ENCODE assay signal across 1 cellular context in genomic region chr3:39088456-39088855, GRCh38.
TF ChIP-seq lines count a peak whose summit lies in the region.

No MANE protein-coding gene starts in this region.

TF ChIP-seq in IMR-90, 13 proteins besides CTCF, POLR2A, EP300 and RAD21 (continued from another document):
- TF ChIP-seq ELK1 (IDR thresholded peaks at IDR 0.05; ENCODE audit: borderline replicate concordance, low read depth, low read length) (no peak), FOS (IDR thresholded peaks at IDR 0.05; ENCODE audit: low read depth, low read length) (no peak), MXI1 (IDR thresholded peaks at IDR 0.05; ENCODE audit: borderline replicate concordance, low read depth, low read length) (no peak), NFE2L2 (IDR thresholded peaks at IDR 0.05; ENCODE audit: low read depth, low read length) (no peak), CHD1 (IDR thresholded peaks at IDR 0.05; ENCODE audit: low read depth, low read length) (no peak), MAFK (IDR thresholded peaks at IDR 0.05; ENCODE audit: low read depth, low read length) (no peak)
